Comparison of ENCODE assay signal across 26 cellular contexts in genomic region chr1:77571642-77572041, GRCh38.
"Had no signal": no experiment of that assay in that cellular context is flagged by ENCODE, and none has a peak within 500 bp of the region (broad histone marks: within the 10 kb centered on the region; RNA-seq: fewer than 3 reads in every experiment).

No MANE protein-coding gene starts in this region.

- DNase-seq: colonic mucosa; effector CD8-positive, alpha-beta T cell; endodermal cell; hypothalamus; left cardiac atrium; left lung; mesenchymal stem cell; mucosa of descending colon; naive B cell; pancreas; sigmoid colon; stimulated activated CD4-positive, alpha-beta T cell treated with anti-CD3 and anti-CD28 coated beads, Interleukin-2, amount 100 ng/mL, for 24 hours; stimulated activated CD4-positive, alpha-beta T cell treated with anti-CD3 and anti-CD28 coated beads, Interleukin-4, amount 100 ng/mL, for 24 hours; stimulated activated naive CD4-positive, alpha-beta T cell treated with Interleukin-2 at 50 U/mL for 16 hours; stomach; thyroid gland; trophoblast cell had no signal

- H3K4me3 ChIP-seq: colonic mucosa, esophagus muscularis mucosa, left lung, mucosa of descending colon, pancreas, sigmoid colon, stomach, thyroid gland, vagina had no signal

- H3K4me3 Mint-ChIP-seq: dendritic cell treated with granulocyte-macrophage colony-stimulating factor and Interleukin-4, amounts not matched to agents 40 ng/mL and 50 ng/mL, for 4 days; endodermal cell; mesothelial cell of epicardium; naive B cell; natural killer cell treated with Interleukin-12 subunit alpha and Interleukin-12 subunit beta and Interleukin-15 and Interleukin-18, amount 100 ng/mL, for 72 hours; neural crest cell; stimulated activated effector memory CD8-positive, alpha-beta T cell treated with anti-CD3 and anti-CD28 coated beads, Interleukin-12 subunit alpha, Interleukin-12 subunit beta, amount 100 ng/mL, for 72 hours had no signal

- H3K27ac ChIP-seq: colonic mucosa, esophagus muscularis mucosa, left lung, neutrophil, pancreas, sigmoid colon, stomach, thyroid gland, vagina had no signal

- H3K4me1 ChIP-seq: colonic mucosa, esophagus muscularis mucosa, left lung, pancreas, sigmoid colon, stomach, thyroid gland, vagina had no signal

- H3K9me3 ChIP-seq: colonic mucosa, esophagus muscularis mucosa, left lung, mucosa of descending colon, neutrophil, pancreas, sigmoid colon, stomach, thyroid gland, vagina had no signal

- H3K9me3 Mint-ChIP-seq: dendritic cell treated with granulocyte-macrophage colony-stimulating factor and Interleukin-4, amounts not matched to agents 40 ng/mL and 50 ng/mL, for 4 days; endodermal cell; mesothelial cell of epicardium; naive B cell; natural killer cell treated with Interleukin-12 subunit alpha and Interleukin-12 subunit beta and Interleukin-15 and Interleukin-18, amount 100 ng/mL, for 72 hours; neural crest cell; stimulated activated effector memory CD8-positive, alpha-beta T cell treated with anti-CD3 and anti-CD28 coated beads, Interleukin-12 subunit alpha, Interleukin-12 subunit beta, amount 100 ng/mL, for 72 hours had no signal

- ATAC-seq: left cardiac atrium; left lung; mucosa of descending colon; natural killer cell treated with Interleukin-12 subunit alpha and Interleukin-12 subunit beta and Interleukin-15 and Interleukin-18, amount 100 ng/mL, for 72 hours; pancreas; stimulated activated effector memory CD8-positive, alpha-beta T cell treated with anti-CD3 and anti-CD28 coated beads, Interleukin-12 subunit alpha, Interleukin-12 subunit beta, amount 100 ng/mL, for 72 hours had no signal

- FAIRE-seq: frontal cortex, pancreas had no signal

- H3K4me1 Mint-ChIP-seq: endodermal cell; mesothelial cell of epicardium; naive B cell; neural crest cell; stimulated activated effector memory CD8-positive, alpha-beta T cell treated with anti-CD3 and anti-CD28 coated beads, Interleukin-12 subunit alpha, Interleukin-12 subunit beta, amount 100 ng/mL, for 72 hours had no signal

- H3K27me3 ChIP-seq: colonic mucosa, esophagus muscularis mucosa, left lung, neutrophil, pancreas, sigmoid colon, stomach, thyroid gland, vagina had no signal

- H3K27me3 Mint-ChIP-seq: dendritic cell treated with granulocyte-macrophage colony-stimulating factor and Interleukin-4, amounts not matched to agents 40 ng/mL and 50 ng/mL, for 4 days; naive B cell; natural killer cell treated with Interleukin-12 subunit alpha and Interleukin-12 subunit beta and Interleukin-15 and Interleukin-18, amount 100 ng/mL, for 72 hours had no signal

- H3K27ac Mint-ChIP-seq: dendritic cell treated with granulocyte-macrophage colony-stimulating factor and Interleukin-4, amounts not matched to agents 40 ng/mL and 50 ng/mL, for 4 days; endodermal cell; mesothelial cell of epicardium; naive B cell; natural killer cell treated with Interleukin-12 subunit alpha and Interleukin-12 subunit beta and Interleukin-15 and Interleukin-18, amount 100 ng/mL, for 72 hours; stimulated activated effector memory CD8-positive, alpha-beta T cell treated with anti-CD3 and anti-CD28 coated beads, Interleukin-12 subunit alpha, Interleukin-12 subunit beta, amount 100 ng/mL, for 72 hours had no signal
